Comparison of ENCODE assay signal across 11 cellular contexts in the genomic region with DNA sequence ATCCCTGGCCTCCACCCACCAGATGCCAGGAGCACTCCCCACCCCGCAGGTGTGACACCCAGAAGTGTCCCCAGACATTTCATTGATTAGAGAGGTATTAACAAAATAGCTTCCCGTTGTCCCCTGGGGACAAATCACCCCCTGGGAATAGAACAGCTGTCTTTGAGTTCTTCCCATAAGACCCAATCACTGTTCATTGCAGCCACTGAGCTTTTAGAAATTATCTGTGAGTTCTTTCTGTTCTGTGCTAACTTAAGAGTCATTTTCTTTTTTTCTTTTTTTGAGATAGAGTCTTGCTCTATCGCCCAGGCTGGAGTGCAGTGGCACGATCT. TPM values are rescaled to one million over a fixed set of nuclear protein-coding genes. Genes with fewer than 3 reads are reported as not detected.
DNase-seq lines count a peak whose midpoint lies in the region; ATAC-seq, FAIRE-seq and TF ChIP-seq lines count a peak whose summit lies in the region.
"Had no signal": no experiment of that assay in that cellular context is flagged by ENCODE, and none has a peak within 500 bp of the region (broad histone marks: within the 10 kb centered on the region; RNA-seq: fewer than 3 reads in every experiment).

No MANE protein-coding gene starts in this region.

- H3K4me2 ChIP-seq in HepG2 (ENCODE audit: low read depth, low read length), result no peak overlapping the region
- H3K4me2 ChIP-seq: KMS-11 had no signal

- peak overlapping the region; percentile 91 for H3K27ac Mint-ChIP-seq in osteocyte (ENCODE audit: unreplicated experiment)
- no peak overlapping the region for H3K27ac Mint-ChIP-seq in activated naive CD4-positive, alpha-beta T cell treated with anti-CD3 and anti-CD28 coated beads for 36 hours

- H3K27me3 Mint-ChIP-seq in osteocyte (ENCODE audit: unreplicated experiment), result no peaks in the 10 kb centered on the region
- no peaks in the 10 kb centered on the region for H3K27me3 Mint-ChIP-seq in activated naive CD4-positive, alpha-beta T cell treated with anti-CD3 and anti-CD28 coated beads for 36 hours (ENCODE audit: low read depth)
- H3K27me3 Mint-ChIP-seq: CD4-positive, CD25-positive, alpha-beta regulatory T cell had no signal

- TF ChIP-seq POLR2A in HepG2 (IDR thresholded peaks at IDR 0.05; ENCODE audit: insufficient read depth in 1 of 2, low read depth in 2 of 2, low read length in 2 of 2), result no peak

- TF ChIP-seq EP300 in HepG2 (IDR thresholded peaks at IDR 0.05; ENCODE audit: low read depth in 2 of 2, low read length in 2 of 2) (no peak), HepG2 (CRISPR knock-in tag; IDR thresholded peaks at IDR 0.05; ENCODE audit: borderline replicate concordance) (no peak)

- peak overlapping the region; percentile 3 to 50 for H3K27ac ChIP-seq in liver (ENCODE audit: low read depth in 1 of 2, low read length in 2 of 2)
- H3K27ac ChIP-seq in HepG2 (ENCODE audit: extremely low read length, insufficient read depth, low read length), result no peak overlapping the region
- H3K27ac ChIP-seq in dorsolateral prefrontal cortex, result peak overlapping the region in 57 of 59 donors; percentile 26 to 92 (median 79)
- no peak overlapping the region for H3K27ac ChIP-seq in caudate nucleus (ENCODE audit: low read depth, low read length)
- H3K27ac ChIP-seq: KMS-11 had no signal

- POLR2A ChIA-PET in HepG2 (lab: Yijun Ruan, JAX), result no interaction called here

- 0 out of 2 replicates have a peak, but pooled peaks cover under 1% of the 10 kb centered on the region for H4K20me1 ChIP-seq in HepG2 (ENCODE audit: insufficient read depth, low read length)

- WGBS in liver, result 94% methylated on average over 4 of the region's 4 CpGs
- 99% methylated on average over 4 of the region's 4 CpGs for WGBS in HepG2 (ENCODE audit: low lambda C conversion rate)

- H3K4me1 Mint-ChIP-seq in osteocyte (ENCODE audit: unreplicated experiment), result peaks cover 16% of the 10 kb centered on the region
- H3K4me1 Mint-ChIP-seq in activated naive CD4-positive, alpha-beta T cell treated with anti-CD3 and anti-CD28 coated beads for 36 hours (ENCODE audit: low read depth), result peaks cover 23% of the 10 kb centered on the region

- intact Hi-C loops in HepG2 (cut with micrococcal nuclease; ENCODE audit: unreplicated experiment), result no loop called here
- intact Hi-C loops in dorsolateral prefrontal cortex (cut with DNase I), result no loop called here
- intact Hi-C loops in activated naive CD4-positive, alpha-beta T cell treated with anti-CD3 and anti-CD28 coated beads for 36 hours (cut with micrococcal nuclease), result no loop called here

- H3K79me2 ChIP-seq in HepG2 (ENCODE audit: insufficient read depth, low read length), result no peaks in the 10 kb centered on the region

- no peaks in the 10 kb centered on the region for H3K9me3 Mint-ChIP-seq in osteocyte (ENCODE audit: unreplicated experiment)
- no peaks in the 10 kb centered on the region for H3K9me3 Mint-ChIP-seq in activated naive CD4-positive, alpha-beta T cell treated with anti-CD3 and anti-CD28 coated beads for 36 hours
- H3K9me3 Mint-ChIP-seq: CD4-positive, CD25-positive, alpha-beta regulatory T cell had no signal

- H3K4me3 ChIP-seq in liver (ENCODE audit: low read depth in 1 of 3, low read length in 3 of 3), result no peak overlapping the region
- H3K4me3 ChIP-seq in HepG2 (replicated peaks in 1 of 3; ENCODE audit: insufficient read depth in 1 of 3, low read depth in 2 of 3, low read length in 3 of 3), result no peak overlapping the region
- peak overlapping the region in 8 of 59 donors; percentile 3 to 39 (median 18) for H3K4me3 ChIP-seq in dorsolateral prefrontal cortex

- H3K36me3 ChIP-seq in liver (ENCODE audit: control insufficient read depth in 4 of 4, insufficient read depth in 3 of 4, low read depth in 1 of 4, low read length in 3 of 4) (peaks cover 0 to 3% (median 1%) of the 10 kb centered on the region in 4 donors), HepG2 (replicated peaks in 1 of 2; ENCODE audit: control insufficient read depth in 1 of 2, insufficient read depth in 2 of 2, low read length in 2 of 2) (peaks cover 14 to 39% of the 10 kb centered on the region in 2 experiments)

- H3K9ac ChIP-seq in liver (ENCODE audit: low read depth in 1 of 2, low read length in 2 of 2), result no peak overlapping the region
- H3K9ac ChIP-seq in HepG2 (ENCODE audit: insufficient read depth, low read depth, low read length), result no peak overlapping the region
- H3K9ac ChIP-seq: KMS-11 had no signal

- ATAC-seq in HepG2 (no peak), GM21786 (IDR thresholded peaks at IDR 0.05; ENCODE audit: unreplicated experiment) (no peak), HG02970 (IDR thresholded peaks at IDR 0.05; ENCODE audit: low FRiP score, unreplicated experiment) (no peak)

- in situ Hi-C loops in HepG2 (cut with HindIII; ENCODE audit: extremely low pct_ligation_motif_present, low pct_unique_long_range_greater_than_20kb), result no loop called here

- H3K4me1 ChIP-seq in liver (ENCODE audit: control insufficient read depth in 4 of 4, insufficient read depth in 4 of 4, low read length in 3 of 4), result peaks cover 14 to 30% (median 25%) of the 10 kb centered on the region in 4 donors
- peaks cover 12% of the 10 kb centered on the region; the same call in 1 of the 2 replicates for H3K4me1 ChIP-seq in HepG2 (ENCODE audit: insufficient read depth, low read length)

- peak overlapping the region; percentile 57 for H3K4me3 Mint-ChIP-seq in osteocyte (ENCODE audit: unreplicated experiment)
- H3K4me3 Mint-ChIP-seq in activated naive CD4-positive, alpha-beta T cell treated with anti-CD3 and anti-CD28 coated beads for 36 hours, result no peak overlapping the region
- H3K4me3 Mint-ChIP-seq: CD4-positive, CD25-positive, alpha-beta regulatory T cell had no signal

- TF ChIP-seq RAD21 in liver (IDR thresholded peaks at IDR 0.05) (no peak), HepG2 (CRISPR knock-in tag; IDR thresholded peaks at IDR 0.05) (no peak)

- CTCF ChIA-PET in HepG2 (lab: Yijun Ruan, JAX; ENCODE audit: low intra/inter-chr PET ratio, low total read pairs), result no interaction called here
- CTCF ChIA-PET in activated naive CD4-positive, alpha-beta T cell treated with anti-CD3 and anti-CD28 coated beads for 36 hours (lab: Charles Lee), result interaction anchor here (0.6 kb wide), 1 partner anchor 1621 kb away, joined by 6 read pairs; no protein-coding TSS in a partner anchor

- H3K36me3 Mint-ChIP-seq in osteocyte (ENCODE audit: unreplicated experiment), result peaks cover 6% of the 10 kb centered on the region
- peaks cover 8% of the 10 kb centered on the region for H3K36me3 Mint-ChIP-seq in activated naive CD4-positive, alpha-beta T cell treated with anti-CD3 and anti-CD28 coated beads for 36 hours (ENCODE audit: low read depth)

- no TSS peak for BruUV-seq in HepG2 (replicated peaks; lab: Mats Ljungman, UMichigan)

- DNase-seq in HepG2 (ENCODE audit: low spot score) (no peak), dorsolateral prefrontal cortex (no peak), osteocyte (ENCODE audit: extremely low spot score, unreplicated experiment) (no peak), caudate nucleus (lab: John Stamatoyannopoulos, UW) (no peak)
- no peak for DNase-seq in activated naive CD4-positive, alpha-beta T cell treated with anti-CD3 and anti-CD28 coated beads for 36 hours
- DNase-seq: activated CD8-positive, alpha-beta memory T cell treated with anti-CD3 and anti-CD28 coated beads, Interleukin-2, amount 50 U/mL, for 48 hours; CD4-positive, CD25-positive, alpha-beta regulatory T cell had no signal

- no peak for FAIRE-seq in HepG2 (lab: Jason Lieb, UNC)

- no peak for TF ChIP-seq CTCF in liver (IDR thresholded peaks at IDR 0.05; ENCODE audit: low read depth, low read length, missing input control)
- no peak for TF ChIP-seq CTCF in HepG2 (CRISPR knock-in tag; IDR thresholded peaks at IDR 0.05)
- TF ChIP-seq CTCF in dorsolateral prefrontal cortex (IDR thresholded peaks at IDR 0.05 in 54 of 56, conservative IDR thresholded peaks at IDR 0.05 in 2 of 56; ENCODE audit: low read depth in 1 of 56, partially characterized antibody in 56 of 56), result no peak
- TF ChIP-seq CTCF in osteocyte (IDR thresholded peaks at IDR 0.05), result no peak

- H3K27me3 ChIP-seq in liver (ENCODE audit: control insufficient read depth in 4 of 4, insufficient read depth in 4 of 4, low read length in 3 of 4) (no peaks in the 10 kb centered on the region), HepG2 (ENCODE audit: control insufficient read depth in 1 of 2, insufficient read depth in 2 of 2, low read length in 2 of 2) (no peaks in the 10 kb centered on the region), dorsolateral prefrontal cortex (no peaks in the 10 kb centered on the region)

- H2AFZ ChIP-seq in HepG2 (ENCODE audit: low read length), result no peak overlapping the region

- H3K9me3 ChIP-seq in liver (ENCODE audit: control insufficient read depth in 4 of 4, low read length in 3 of 4), result no peaks in the 10 kb centered on the region
- no peaks in the 10 kb centered on the region for H3K9me3 ChIP-seq in HepG2 (ENCODE audit: low read length)

RNA-seq across cellular contexts. Expression of a gene that starts 32.8 kb away (rescaled TPM):
- total RNA-seq in liver (10 to 100 TPM; 21.5 to 32.5 TPM), HepG2 (2016; rRNA removed; fragmentation: Illumina TruSeq; extraction: Trizol) (14.1 and 18.0 TPM in 2 replicates), dorsolateral prefrontal cortex (100 to 1,000 TPM in 63 of 120 experiments, 10 to 100 TPM in 57; 49.9 to 250 (median 101) TPM), osteocyte (93.3 and 94.3 TPM in 2 replicates)
- polyA plus RNA-seq in liver (10 to 100 TPM in 1 of 2 donors, 1 to 10 TPM in 1; 9.1 to 20.5 TPM), HepG2 (2011; rRNA removed) (18.3 and 23.4 TPM in 2 replicates)
- 13.9 and 14.5 TPM in 2 replicates for total RNA-seq in HepG2 (2016; cell fraction: cytosol; rRNA removed; fragmentation: Illumina TruSeq; extraction: Trizol; ENCODE audit: low read depth)
- total RNA-seq in HepG2 (2016; cell fraction: insoluble cytoplasmic fraction; rRNA removed; fragmentation: Illumina TruSeq; extraction: Trizol), result 10.1 and 18.6 TPM in 2 replicates
- total RNA-seq in HepG2 (2016; cell fraction: membrane; rRNA removed; fragmentation: Illumina TruSeq; extraction: Trizol), result 10.7 and 11.5 TPM in 2 replicates
- 22.1 and 24.4 TPM in 2 replicates for total RNA-seq in HepG2 (2016; cell fraction: nucleus; rRNA removed; fragmentation: Illumina TruSeq; extraction: Trizol)
- polyA plus RNA-seq in HepG2 (2011; cell fraction: cytosol; rRNA removed), result 7.2 and 9.7 TPM in 2 replicates
- polyA plus RNA-seq in HepG2 (2011; cell fraction: nucleus; rRNA removed), result 169 and 196 TPM in 2 replicates
- polyA plus RNA-seq in HepG2 (2012), result 15.6 and 21.8 TPM in 2 replicates
- polyA plus RNA-seq in HepG2 (2016; cell fraction: cytosol; fragmentation: Illumina TruSeq; extraction: Trizol; ENCODE audit: low read depth), result 1.5 and 1.8 TPM in 2 replicates
- polyA plus RNA-seq in HepG2 (2016; cell fraction: insoluble cytoplasmic fraction; fragmentation: Illumina TruSeq; extraction: Trizol; ENCODE audit: low read depth), result 11.9 and 14.6 TPM in 2 replicates
- 3.6 and 3.7 TPM in 2 replicates for polyA plus RNA-seq in HepG2 (2016; cell fraction: membrane; fragmentation: Illumina TruSeq; extraction: Trizol; ENCODE audit: low read depth)
- 77.8 and 81.3 TPM in 2 replicates for polyA plus RNA-seq in HepG2 (2016; cell fraction: nucleus; fragmentation: Illumina TruSeq; extraction: Trizol; ENCODE audit: insufficient read depth, low read depth)
- polyA minus RNA-seq in HepG2 (2011; rRNA and poly(A)+ RNA removed; ENCODE audit: low replicate concordance), result 28.0 and 67.0 TPM in 2 replicates
- 11.5 and 11.6 TPM in 2 replicates for polyA minus RNA-seq in HepG2 (2011; cell fraction: cytosol; rRNA and poly(A)+ RNA removed)
- 37.3 and 38.0 TPM in 2 replicates for polyA minus RNA-seq in HepG2 (2011; cell fraction: nucleus; rRNA and poly(A)+ RNA removed)
- total RNA-seq in activated naive CD4-positive, alpha-beta T cell treated with anti-CD3 and anti-CD28 coated beads for 36 hours, result 10 to 100 TPM; 73.1 to 78.6 TPM

RNA-seq across cellular contexts. Expression of a gene that starts 33.2 kb away (rescaled TPM):
- total RNA-seq in liver (1 to 10 TPM; 3.3 to 5.7 TPM), HepG2 (2016; rRNA removed; fragmentation: Illumina TruSeq; extraction: Trizol) (17.5 and 19.1 TPM in 2 replicates), dorsolateral prefrontal cortex (1 to 10 TPM; 1.9 to 8.7 (median 4.2) TPM), osteocyte (9.2 and 11.6 TPM in 2 replicates)
- polyA plus RNA-seq in liver (1 to 10 TPM; 3.3 to 4.2 TPM), HepG2 (2011; rRNA removed) (7.1 and 7.8 TPM in 2 replicates)
- total RNA-seq in HepG2 (2016; cell fraction: cytosol; rRNA removed; fragmentation: Illumina TruSeq; extraction: Trizol; ENCODE audit: low read depth), result 7.9 and 8.8 TPM in 2 replicates
- total RNA-seq in HepG2 (2016; cell fraction: insoluble cytoplasmic fraction; rRNA removed; fragmentation: Illumina TruSeq; extraction: Trizol), result 17.4 and 19.5 TPM in 2 replicates
- 10.4 and 12.6 TPM in 2 replicates for total RNA-seq in HepG2 (2016; cell fraction: membrane; rRNA removed; fragmentation: Illumina TruSeq; extraction: Trizol)
- 10.9 and 13.5 TPM in 2 replicates for total RNA-seq in HepG2 (2016; cell fraction: nucleus; rRNA removed; fragmentation: Illumina TruSeq; extraction: Trizol)
- 4.3 and 7.7 TPM in 2 replicates for polyA plus RNA-seq in HepG2 (2011; cell fraction: cytosol; rRNA removed)
- 9.4 and 9.9 TPM in 2 replicates for polyA plus RNA-seq in HepG2 (2011; cell fraction: nucleus; rRNA removed)
- 5.2 and 6.2 TPM in 2 replicates for polyA plus RNA-seq in HepG2 (2012)
- polyA plus RNA-seq in HepG2 (2016; cell fraction: cytosol; fragmentation: Illumina TruSeq; extraction: Trizol; ENCODE audit: low read depth), result 4.1 and 4.3 TPM in 2 replicates
- polyA plus RNA-seq in HepG2 (2016; cell fraction: insoluble cytoplasmic fraction; fragmentation: Illumina TruSeq; extraction: Trizol; ENCODE audit: low read depth), result 20.4 and 22.5 TPM in 2 replicates
- polyA plus RNA-seq in HepG2 (2016; cell fraction: membrane; fragmentation: Illumina TruSeq; extraction: Trizol; ENCODE audit: low read depth), result 5.6 and 9.6 TPM in 2 replicates
- polyA plus RNA-seq in HepG2 (2016; cell fraction: nucleus; fragmentation: Illumina TruSeq; extraction: Trizol; ENCODE audit: insufficient read depth, low read depth), result 26.2 and 30.0 TPM in 2 replicates
- polyA minus RNA-seq in HepG2 (2011; rRNA and poly(A)+ RNA removed; ENCODE audit: low replicate concordance), result 6.4 and 32.7 TPM in 2 replicates
- polyA minus RNA-seq in HepG2 (2011; cell fraction: cytosol; rRNA and poly(A)+ RNA removed), result 2.3 and 4.7 TPM in 2 replicates
- 3.7 and 4.2 TPM in 2 replicates for polyA minus RNA-seq in HepG2 (2011; cell fraction: nucleus; rRNA and poly(A)+ RNA removed)
- total RNA-seq in activated naive CD4-positive, alpha-beta T cell treated with anti-CD3 and anti-CD28 coated beads for 36 hours, result 10 to 100 TPM; 47.3 to 48.8 TPM

Comparison
In these comparisons a context has a peak if more than half of its experiments do, and no peak if none do; other contexts are left out.
1. H3K27ac ChIP-seq: peak in liver (2 of 2) and dorsolateral prefrontal cortex (57 of 59); none in HepG2 (single experiment) and caudate nucleus (single experiment).